ENCODE assay signal across 8 cellular contexts in the genomic region with DNA sequence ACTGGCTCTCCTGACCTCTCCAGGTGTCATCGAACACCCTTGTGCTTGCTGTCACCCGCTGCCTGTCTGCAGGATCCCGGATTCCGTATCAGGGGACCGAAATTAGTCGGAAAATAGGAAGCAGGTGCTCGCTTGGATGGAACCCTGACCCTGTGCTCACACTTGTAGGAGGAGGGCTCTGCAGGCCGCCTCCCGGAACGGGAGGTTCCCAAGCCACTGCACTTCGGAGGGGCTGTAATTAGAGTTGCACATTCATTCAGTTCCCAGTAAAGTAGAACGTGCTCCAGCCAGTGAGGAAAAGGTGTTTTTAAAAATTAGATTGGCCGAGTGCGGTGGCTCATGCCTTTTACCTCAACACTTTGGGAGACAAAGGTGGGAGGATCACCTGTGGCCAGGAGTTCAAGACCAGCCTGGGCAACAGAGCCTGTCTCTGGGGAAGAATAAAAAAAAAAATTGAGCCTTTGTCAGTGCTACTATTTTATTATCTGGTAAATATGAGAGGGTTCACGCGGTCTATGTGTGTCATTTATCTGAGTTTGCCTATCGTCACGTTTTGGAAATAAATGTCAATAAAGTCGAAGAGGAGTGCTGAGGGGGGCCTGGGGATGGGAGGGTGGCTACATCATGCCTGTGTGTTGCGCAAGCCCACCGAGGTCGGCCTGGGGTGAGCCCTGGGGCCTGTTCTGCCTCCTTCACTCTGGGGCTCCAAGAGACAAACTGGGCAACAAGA. TPM values are rescaled to one million over a fixed set of nuclear protein-coding genes. Genes with fewer than 3 reads are reported as not detected.
A peak's percentile ranks its signal among the peaks of the same experiment; 100 is the strongest.
DNase-seq lines count a peak whose midpoint lies in the region; TF ChIP-seq lines count a peak whose summit lies in the region.

No MANE protein-coding gene starts in this region.

- peaks cover 0 to 27% (median 20%) of the 10 kb centered on the region in 4 donors for H3K4me1 ChIP-seq in tibial artery

- H3K4me3 Mint-ChIP-seq in HFFc6 (peak overlapping the region; percentile 93), nephron progenitor cell (peak overlapping the region; percentile 85)

- POLR2A ChIA-PET in BJ (lab: Charles Lee), result no interaction called here

- CTCF ChIA-PET in BJ (lab: Yijun Ruan, JAX), result interaction anchor here (1.6 kb wide), 1 partner anchor 91 kb away, joined by 6 read pairs; a partner anchor contains a TSS

- H3K27ac Mint-ChIP-seq in HFFc6 (peak overlapping the region; percentile 85), nephron progenitor cell (peak overlapping the region; percentile 94)

- peaks cover 17% of the 10 kb centered on the region for H3K4me1 Mint-ChIP-seq in HFFc6 (ENCODE audit: low read depth)
- H3K4me1 Mint-ChIP-seq in nephron progenitor cell, result peaks cover 33% of the 10 kb centered on the region

- H3K36me3 ChIP-seq in BJ (ENCODE audit: control insufficient read depth, insufficient read depth, low read length) (no peaks in the 10 kb centered on the region), tibial artery (no peaks in the 10 kb centered on the region)

- H3K36me3 Mint-ChIP-seq in HFFc6 (ENCODE audit: low read depth) (peaks cover 15% of the 10 kb centered on the region), nephron progenitor cell (ENCODE audit: low read depth) (peaks cover 21% of the 10 kb centered on the region)

- H3K27me3 ChIP-seq in BJ (ENCODE audit: control insufficient read depth, insufficient read depth, low read length), result no peaks in the 10 kb centered on the region
- no peaks in the 10 kb centered on the region for H3K27me3 ChIP-seq in tibial artery

- DNase-seq in BJ (ENCODE audit: low read depth) (no peak), HFFc6 (peak; percentile 66), NCI-H748 treated with DMSO at 0.1 percent for 48 hours (lab: John Stamatoyannopoulos, UW) (peak; percentile 56), epithelial cell of proximal tubule (ENCODE audit: low read depth) (no peak), nephron progenitor cell (peak; percentile 26), tibial artery (peak in 1 of 2 donors; percentile 78)
- DNase-seq in activated CD8-positive, alpha-beta memory T cell treated with anti-CD3 and anti-CD28 coated beads for 24 hours, result peak; percentile 89
- no peak for DNase-seq in NK-92 treated with Interleukin-12 subunit alpha and Interleukin-12 subunit beta, amount 100 ng/mL, for 24 hours (lab: John Stamatoyannopoulos, UW)

- intact Hi-C loops in tibial artery (cut with DNase I; ENCODE audit: low total_unique reads), result loop anchor here (5.0 to 10.0 kb wide), 3 partner anchors 79 to 236 kb away; a partner anchor contains a TSS

- H3K27me3 Mint-ChIP-seq in HFFc6 (ENCODE audit: insufficient read depth) (peaks cover 2% of the 10 kb centered on the region; the same call in 1 of the 2 replicates), nephron progenitor cell (ENCODE audit: low read depth, poor library complexity) (no peaks in the 10 kb centered on the region)

- H3K4me3 ChIP-seq in BJ (ENCODE audit: low read depth, low read length), result peak overlapping the region; percentile 95
- peak overlapping the region; percentile 94 for H3K4me3 ChIP-seq in epithelial cell of proximal tubule (ENCODE audit: low read depth, low read length)
- peak overlapping the region; percentile 74 to 75 for H3K4me3 ChIP-seq in tibial artery

- H3K9me3 Mint-ChIP-seq in HFFc6, result no peaks in the 10 kb centered on the region
- no peaks in the 10 kb centered on the region for H3K9me3 Mint-ChIP-seq in nephron progenitor cell

- peak overlapping the region; percentile 93 to 97 for H3K27ac ChIP-seq in tibial artery

- no peaks in the 10 kb centered on the region for H3K9me3 ChIP-seq in tibial artery

- no peak for TF ChIP-seq CTCF in BJ (IDR thresholded peaks at IDR 0.05; ENCODE audit: insufficient read depth, low read depth, low read length)
- TF ChIP-seq CTCF in HFFc6 (IDR thresholded peaks at IDR 0.05), result no peak
- TF ChIP-seq CTCF in epithelial cell of proximal tubule (conservative IDR thresholded peaks at IDR 0.05; ENCODE audit: low read depth, low read length), result no peak
- TF ChIP-seq CTCF in nephron progenitor cell (IDR thresholded peaks at IDR 0.05), result no peak
- TF ChIP-seq CTCF in tibial artery (IDR thresholded peaks at IDR 0.05), result no peak

RNA-seq across cellular contexts. Expression of a gene that starts 1.5 kb away (rescaled TPM):
- 5.2 and 7.4 TPM in 2 replicates for polyA plus RNA-seq in BJ (2011; rRNA removed)
- 4.4 and 5.2 TPM in 2 replicates for polyA minus RNA-seq in BJ (2011; rRNA and poly(A)+ RNA removed)
- total RNA-seq in HFFc6 (2021; fragmentation: NEBNext Ultra II Directional; extraction: Animal tissue kit (Norgen Biotek cat#: 25700)), result 10 to 100 TPM; 10.9 to 12.4 (median 12.0) TPM
- 10.5 and 10.7 TPM in 2 replicates for total RNA-seq in epithelial cell of proximal tubule

RNA-seq across cellular contexts. Expression of a gene that starts 24.8 kb away (rescaled TPM):
- polyA plus RNA-seq in BJ (2011; rRNA removed), result 9.7 and 12.7 TPM in 2 replicates
- 4.4 and 4.8 TPM in 2 replicates for polyA minus RNA-seq in BJ (2011; rRNA and poly(A)+ RNA removed)
- total RNA-seq in HFFc6 (2021; fragmentation: NEBNext Ultra II Directional; extraction: Animal tissue kit (Norgen Biotek cat#: 25700)), result 1 to 10 TPM in 5 of 6 experiments, under 1 TPM in 1; 0.77 to 3.2 (median 1.5) TPM
- 64.5 and 112 TPM in 2 replicates for total RNA-seq in epithelial cell of proximal tubule

RNA-seq across cellular contexts. Expression of a gene that starts 29.7 kb away (rescaled TPM):
- 13.6 and 18.3 TPM in 2 replicates for polyA plus RNA-seq in BJ (2011; rRNA removed)
- polyA minus RNA-seq in BJ (2011; rRNA and poly(A)+ RNA removed), result 18.6 and 27.2 TPM in 2 replicates
- 10 to 100 TPM; 19.0 to 26.8 (median 22.7) TPM for total RNA-seq in HFFc6 (2021; fragmentation: NEBNext Ultra II Directional; extraction: Animal tissue kit (Norgen Biotek cat#: 25700))
- total RNA-seq in epithelial cell of proximal tubule, result 26.5 and 29.1 TPM in 2 replicates

RNA-seq across cellular contexts. Expression of a gene that starts 54.4 kb away (rescaled TPM):
- polyA plus RNA-seq in BJ (2011; rRNA removed), result 4.3 and 7.9 TPM in 2 replicates
- polyA minus RNA-seq in BJ (2011; rRNA and poly(A)+ RNA removed), result 12.8 and 15.2 TPM in 2 replicates
- 10 to 100 TPM; 14.7 to 20.4 (median 16.5) TPM for total RNA-seq in HFFc6 (2021; fragmentation: NEBNext Ultra II Directional; extraction: Animal tissue kit (Norgen Biotek cat#: 25700))
- 25.7 and 48.8 TPM in 2 replicates for total RNA-seq in epithelial cell of proximal tubule

Comparison
In these comparisons a context has a peak if more than half of its experiments do, and no peak if none do; other contexts are left out.
1. DNase-seq: peak in HFFc6 (single experiment), NCI-H748 treated with DMSO at 0.1 percent for 48 hours (single experiment), activated CD8-positive, alpha-beta memory T cell treated with anti-CD3 and anti-CD28 coated beads for 24 hours (single experiment) and nephron progenitor cell (single experiment); none in BJ (single experiment), epithelial cell of proximal tubule (single experiment) and NK-92 treated with Interleukin-12 subunit alpha and Interleukin-12 subunit beta, amount 100 ng/mL, for 24 hours (single experiment).
2. RNA of a gene that starts 24.8 kb away (total RNA-seq): 64.5 to 112 TPM in epithelial cell of proximal tubule; 0.77 to 3.2 TPM in HFFc6; every median in the first group is over 10 times any median in the second.
3. Peak in every context shown above with its lines, with median percentiles within 50 percentile points of each other: H3K4me3 ChIP-seq.